24 cellular contexts compared by ENCODE assay signal in the genomic region with DNA sequence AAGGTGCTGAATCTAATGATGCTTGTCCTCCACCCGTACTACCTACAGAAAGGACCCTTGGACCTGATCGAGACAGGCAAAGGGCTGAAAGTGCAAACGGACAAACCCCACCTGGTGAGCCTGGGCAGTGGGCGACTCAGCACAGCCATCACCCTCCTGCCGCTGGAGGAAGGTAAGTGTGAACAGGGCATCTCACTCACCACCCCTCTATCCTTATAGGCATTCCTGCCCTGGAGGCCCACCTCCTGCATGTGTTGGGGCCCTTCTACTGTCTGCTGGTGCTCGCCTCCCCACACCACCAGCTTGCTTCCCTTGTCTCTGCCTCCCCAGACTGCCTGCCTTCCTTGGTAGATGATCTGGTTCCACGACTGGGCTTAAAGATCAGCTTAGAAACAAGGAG. TPM values are rescaled to one million over a fixed set of nuclear protein-coding genes. Genes with fewer than 3 reads are reported as not detected.
A peak's percentile ranks its signal among the peaks of the same experiment; 100 is the strongest.
DNase-seq lines count a peak whose midpoint lies in the region; ATAC-seq and TF ChIP-seq lines count a peak whose summit lies in the region.
"Had no signal": no experiment of that assay in that cellular context is flagged by ENCODE, and none has a peak within 500 bp of the region (broad histone marks: within the 10 kb centered on the region; RNA-seq: fewer than 3 reads in every experiment).

No MANE protein-coding gene starts in this region.

- H4K91ac ChIP-seq in neuronal stem cell (ENCODE audit: low read depth, low read length, poor library complexity) = peak overlapping the region; percentile 87

- H3K79me1 ChIP-seq in neuronal stem cell (ENCODE audit: low read depth, low read length) = no peaks in the 10 kb centered on the region

- no peak for TF ChIP-seq POLR2A in vagina (IDR thresholded peaks at IDR 0.05)

- H3K14ac ChIP-seq in neuronal stem cell (ENCODE audit: low read length) = peak overlapping the region; percentile 39

- H2AK5ac ChIP-seq in neuronal stem cell (ENCODE audit: low read depth, low read length) = peak overlapping the region; percentile 100

- H3K27me3 ChIP-seq in neuronal stem cell (ENCODE audit: control insufficient read depth in 3 of 3, insufficient read depth in 3 of 3, low read depth in 1 of 3, low read length in 3 of 3) (peaks cover 0 to 13% (median 9%) of the 10 kb centered on the region in 3 experiments), vagina (no peaks in the 10 kb centered on the region)
- H3K27me3 ChIP-seq: adrenal gland had no signal

- no CpG with 5 or more reads among the region's 7 CpGs for WGBS in neuronal stem cell (ENCODE audit: extremely low coverage in 2 of 2, insufficient read length in 2 of 2, insufficient replicate concordance in 1 of 2), 2 donors

- CTCF ChIA-PET in activated CD4-positive, alpha-beta memory T cell treated with anti-CD3 and anti-CD28 coated beads, Interleukin-2, amount 10 ng/mL, durations not matched to agents 7 days and 5 days (lab: Charles Lee) = interaction anchor here (6.6 kb wide), 1 partner anchor 20 kb away, joined by 69 read pairs; no protein-coding TSS in a partner anchor

- ATAC-seq in left cardiac atrium (no peak), Right ventricle myocardium inferior (no peak)

- peak overlapping the region; percentile 98 for H2BK120ac ChIP-seq in neuronal stem cell (ENCODE audit: low read depth, low read length)

- H3K27ac ChIP-seq in neuronal stem cell (replicated peaks; ENCODE audit: low read length) (peak overlapping the region; percentile 75), vagina (peak overlapping the region; percentile 98)
- H3K27ac ChIP-seq: C4-2B, epithelial cell of prostate, WERI-Rb-1 had no signal

- no peak overlapping the region for H4K8ac ChIP-seq in neuronal stem cell (ENCODE audit: low read depth, low read length)

- peak overlapping the region; percentile 96 for H3K18ac ChIP-seq in neuronal stem cell (ENCODE audit: low read length)

- H3K27ac Mint-ChIP-seq in endothelial cell (ENCODE audit: unreplicated experiment) = no peak overlapping the region
- no peak overlapping the region for H3K27ac Mint-ChIP-seq in activated CD4-positive, alpha-beta memory T cell treated with anti-CD3 and anti-CD28 coated beads, Interleukin-2, amount 10 ng/mL, durations not matched to agents 7 days and 5 days
- H3K27ac Mint-ChIP-seq: activated CD4-positive, alpha-beta T cell treated with anti-CD3 and anti-CD28 coated beads, Interleukin-2, amount 10 ng/mL, durations not matched to agents 7 days and 5 days; activated T-helper 2 cell treated with anti-CD3 and anti-CD28 coated beads, Interferon-gamma antibody, Interleukin-2, Interleukin-4, amounts not matched to agents 10 μg/mL and 5 μg/mL and 100 μg/mL, durations not matched to agents 14 hours and 24 hours and 36 hours; T-helper 2 cell treated with Interferon-gamma antibody and Interleukin-4, amounts not matched to agents 5 μg/mL and 100 μg/mL, for 36 hours had no signal

- peaks cover 15% of the 10 kb centered on the region for H3K27me3 Mint-ChIP-seq in endothelial cell (ENCODE audit: unreplicated experiment)
- peaks cover 23% of the 10 kb centered on the region for H3K27me3 Mint-ChIP-seq in activated CD4-positive, alpha-beta memory T cell treated with anti-CD3 and anti-CD28 coated beads, Interleukin-2, amount 10 ng/mL, durations not matched to agents 7 days and 5 days

- no peaks in the 10 kb centered on the region for H3K9me3 ChIP-seq in neuronal stem cell (replicated peaks in 1 of 2; ENCODE audit: control insufficient read depth in 2 of 2, insufficient read depth in 1 of 2, low read depth in 1 of 2, low read length in 2 of 2)
- no peaks in the 10 kb centered on the region for H3K9me3 ChIP-seq in vagina
- H3K9me3 ChIP-seq: adrenal gland had no signal

- H3K4me1 ChIP-seq in neuronal stem cell (ENCODE audit: control insufficient read depth in 2 of 2, insufficient read depth in 1 of 2, low read depth in 1 of 2, low read length in 2 of 2) (peaks cover 53 to 62% of the 10 kb centered on the region in 2 donors), vagina (peaks cover 68% of the 10 kb centered on the region)

- peak overlapping the region; percentile 40 for H3K23ac ChIP-seq in neuronal stem cell (ENCODE audit: low read depth, low read length, poor library complexity)

- H3K4me2 ChIP-seq in neuronal stem cell (ENCODE audit: insufficient read depth, low read length, poor library complexity, severe bottlenecking) = no peak overlapping the region

- peak; percentile 6 for DNase-seq in left cardiac atrium
- no peak for DNase-seq in Right ventricle myocardium inferior (ENCODE audit: missing footprints)
- no peak for DNase-seq in endothelial cell (ENCODE audit: low spot score)
- DNase-seq in neuronal stem cell (ENCODE audit: low spot score) = no peak
- no peak for DNase-seq in vagina (ENCODE audit: extremely low spot score in 2 of 2)
- no peak for DNase-seq in NCI-H446 (lab: John Stamatoyannopoulos, UW)
- no peak for DNase-seq in activated CD4-positive, alpha-beta memory T cell treated with anti-CD3 and anti-CD28 coated beads, Interleukin-2, amount 10 ng/mL, durations not matched to agents 7 days and 5 days
- no peak for DNase-seq in activated CD8-positive, alpha-beta memory T cell treated with anti-CD3 and anti-CD28 coated beads for 24 hours
- DNase-seq: activated CD4-positive, alpha-beta T cell treated with anti-CD3 and anti-CD28 coated beads, Interleukin-2, amount 10 ng/mL, durations not matched to agents 7 days and 5 days; activated CD8-positive, alpha-beta memory T cell treated with anti-CD3 and anti-CD28 coated beads, Interleukin-2, amount 50 U/mL, for 48 hours; central memory CD4-positive, alpha-beta T cell; HCEC 1CT; KG1; MV-4-11; NCI-H1694; NCI-H2171; NCI-H524 treated with DMSO at 0.1 percent for 48 hours; WERI-Rb-1 had no signal

- no peaks in the 10 kb centered on the region for H3K9me3 Mint-ChIP-seq in endothelial cell (ENCODE audit: unreplicated experiment)
- H3K9me3 Mint-ChIP-seq in activated CD4-positive, alpha-beta memory T cell treated with anti-CD3 and anti-CD28 coated beads, Interleukin-2, amount 10 ng/mL, durations not matched to agents 7 days and 5 days = no peaks in the 10 kb centered on the region
- H3K9me3 Mint-ChIP-seq: activated CD4-positive, alpha-beta T cell treated with anti-CD3 and anti-CD28 coated beads, Interleukin-2, amount 10 ng/mL, durations not matched to agents 7 days and 5 days; activated T-helper 2 cell treated with anti-CD3 and anti-CD28 coated beads, Interferon-gamma antibody, Interleukin-2, Interleukin-4, amounts not matched to agents 10 μg/mL and 5 μg/mL and 100 μg/mL, durations not matched to agents 14 hours and 24 hours and 36 hours; T-helper 2 cell treated with Interferon-gamma antibody and Interleukin-4, amounts not matched to agents 5 μg/mL and 100 μg/mL, for 36 hours had no signal

- POLR2A ChIA-PET in activated CD4-positive, alpha-beta memory T cell treated with anti-CD3 and anti-CD28 coated beads, Interleukin-2, amount 10 ng/mL, durations not matched to agents 7 days and 5 days (lab: Charles Lee) = no interaction called here

- peak overlapping the region; percentile 91 for H2BK15ac ChIP-seq in neuronal stem cell (ENCODE audit: low read length)

- peaks cover 27% of the 10 kb centered on the region for H3K4me1 Mint-ChIP-seq in endothelial cell (ENCODE audit: unreplicated experiment)
- H3K4me1 Mint-ChIP-seq in activated CD4-positive, alpha-beta memory T cell treated with anti-CD3 and anti-CD28 coated beads, Interleukin-2, amount 10 ng/mL, durations not matched to agents 7 days and 5 days = peaks cover 10% of the 10 kb centered on the region

- H2BK12ac ChIP-seq in neuronal stem cell (ENCODE audit: low read length) = peak overlapping the region; percentile 99

- intact Hi-C loops in left cardiac atrium (cut with DNase I) = loop anchor here in 1 of 2 donors (5.0 kb wide), 1 partner anchor 37 kb away; no protein-coding TSS in a partner anchor
- intact Hi-C loops in Right ventricle myocardium inferior (cut with DNase I) = no loop called here
- intact Hi-C loops in vagina (cut with DNase I) = no loop called here

- H3K36me3 ChIP-seq in neuronal stem cell (replicated peaks in 1 of 2; ENCODE audit: control insufficient read depth in 2 of 2, insufficient read depth in 2 of 2, low read length in 2 of 2) = no peaks in the 10 kb centered on the region
- H3K36me3 ChIP-seq in vagina = peaks cover 0 to 27% of the 10 kb centered on the region in 2 donors
- H3K36me3 ChIP-seq: WERI-Rb-1 had no signal

- peaks cover 23% of the 10 kb centered on the region for H3K36me3 Mint-ChIP-seq in endothelial cell (ENCODE audit: low read depth, unreplicated experiment)
- no peaks in the 10 kb centered on the region for H3K36me3 Mint-ChIP-seq in activated CD4-positive, alpha-beta memory T cell treated with anti-CD3 and anti-CD28 coated beads, Interleukin-2, amount 10 ng/mL, durations not matched to agents 7 days and 5 days (ENCODE audit: low read depth)

- peak overlapping the region; percentile 96 for H3K4ac ChIP-seq in neuronal stem cell (ENCODE audit: low read length)

- peak overlapping the region; percentile 31 for H3K4me3 Mint-ChIP-seq in endothelial cell (ENCODE audit: unreplicated experiment)
- no peak overlapping the region for H3K4me3 Mint-ChIP-seq in activated CD4-positive, alpha-beta memory T cell treated with anti-CD3 and anti-CD28 coated beads, Interleukin-2, amount 10 ng/mL, durations not matched to agents 7 days and 5 days
- H3K4me3 Mint-ChIP-seq: activated CD4-positive, alpha-beta T cell treated with anti-CD3 and anti-CD28 coated beads, Interleukin-2, amount 10 ng/mL, durations not matched to agents 7 days and 5 days; T-helper 2 cell treated with Interferon-gamma antibody and Interleukin-4, amounts not matched to agents 5 μg/mL and 100 μg/mL, for 36 hours had no signal

- H2BK5ac ChIP-seq in neuronal stem cell (ENCODE audit: low read length) = peak overlapping the region; percentile 100

- no peak overlapping the region for H3K4me3 ChIP-seq in neuronal stem cell (ENCODE audit: low read length in 2 of 2)
- H3K4me3 ChIP-seq in vagina = no peak overlapping the region
- H3K4me3 ChIP-seq: adrenal gland, lung had no signal

- peak overlapping the region; percentile 21 for H3K9ac ChIP-seq in neuronal stem cell (ENCODE audit: low read depth, low read length, poor library complexity)

- no peak overlapping the region for H2AFZ ChIP-seq in neuronal stem cell (ENCODE audit: low read length)

- no peak for TF ChIP-seq CTCF in endothelial cell (IDR thresholded peaks at IDR 0.05; ENCODE audit: unreplicated experiment)
- no peak for TF ChIP-seq CTCF in vagina (IDR thresholded peaks at IDR 0.05)

RNA-seq across cellular contexts. Expression of gene PHLDB1, which starts 7.1 kb away (rescaled TPM):
- 100 to 1,000 TPM; 108 to 159 TPM for total RNA-seq in left cardiac atrium
- total RNA-seq in Right ventricle myocardium inferior = 115 TPM
- 45.4 TPM for total RNA-seq in endothelial cell (ENCODE audit: unreplicated experiment)
- 68.9 TPM for polyA plus RNA-seq in neuronal stem cell (2013, experiment 1 of 2)
- 69.2 TPM for polyA plus RNA-seq in neuronal stem cell (2013, experiment 2 of 2)
- total RNA-seq in vagina = 119 TPM
- total RNA-seq in activated CD4-positive, alpha-beta memory T cell treated with anti-CD3 and anti-CD28 coated beads, Interleukin-2, amount 10 ng/mL, durations not matched to agents 7 days and 5 days = under 1 TPM; 0.53 to 0.63 TPM

RNA-seq across cellular contexts. Expression of gene ARCN1, which starts 42.3 kb away (rescaled TPM):
- total RNA-seq in left cardiac atrium = 100 to 1,000 TPM in 1 of 2 donors, 10 to 100 TPM in 1; 98.2 to 129 TPM
- total RNA-seq in Right ventricle myocardium inferior = 93.4 TPM
- 145 TPM for total RNA-seq in endothelial cell (ENCODE audit: unreplicated experiment)
- polyA plus RNA-seq in neuronal stem cell (2013, experiment 1 of 2) = 126 TPM
- 128 TPM for polyA plus RNA-seq in neuronal stem cell (2013, experiment 2 of 2)
- 78.6 TPM for total RNA-seq in vagina
- total RNA-seq in activated CD4-positive, alpha-beta memory T cell treated with anti-CD3 and anti-CD28 coated beads, Interleukin-2, amount 10 ng/mL, durations not matched to agents 7 days and 5 days = 100 to 1,000 TPM; 138 to 141 TPM

RNA-seq across cellular contexts. Expression of gene IFT46, which starts 48.8 kb away (rescaled TPM):
- total RNA-seq in left cardiac atrium = 10 to 100 TPM; 13.4 to 18.8 TPM
- total RNA-seq in Right ventricle myocardium inferior = 24.9 TPM
- 19.7 TPM for total RNA-seq in endothelial cell (ENCODE audit: unreplicated experiment)
- polyA plus RNA-seq in neuronal stem cell (2013, experiment 1 of 2) = 22.8 TPM
- 22.9 TPM for polyA plus RNA-seq in neuronal stem cell (2013, experiment 2 of 2)
- total RNA-seq in vagina = 30.0 TPM
- total RNA-seq in activated CD4-positive, alpha-beta memory T cell treated with anti-CD3 and anti-CD28 coated beads, Interleukin-2, amount 10 ng/mL, durations not matched to agents 7 days and 5 days = 1 to 10 TPM; 9.6 to 10.0 TPM

Comparison
In these comparisons a context has a peak if more than half of its experiments do, and no peak if none do; other contexts are left out.
1. RNA of gene PHLDB1, which starts 7.1 kb away (total RNA-seq): 108 to 159 TPM in left cardiac atrium, 119 TPM in vagina (single experiment), 115 TPM in Right ventricle myocardium inferior (single experiment) and 45.4 TPM in endothelial cell (single experiment); 0.53 to 0.63 TPM in activated CD4-positive, alpha-beta memory T cell treated with anti-CD3 and anti-CD28 coated beads, Interleukin-2, amount 10 ng/mL, durations not matched to agents 7 days and 5 days; every median in the first group is over 10 times any median in the second.